In the genomic region with DNA sequence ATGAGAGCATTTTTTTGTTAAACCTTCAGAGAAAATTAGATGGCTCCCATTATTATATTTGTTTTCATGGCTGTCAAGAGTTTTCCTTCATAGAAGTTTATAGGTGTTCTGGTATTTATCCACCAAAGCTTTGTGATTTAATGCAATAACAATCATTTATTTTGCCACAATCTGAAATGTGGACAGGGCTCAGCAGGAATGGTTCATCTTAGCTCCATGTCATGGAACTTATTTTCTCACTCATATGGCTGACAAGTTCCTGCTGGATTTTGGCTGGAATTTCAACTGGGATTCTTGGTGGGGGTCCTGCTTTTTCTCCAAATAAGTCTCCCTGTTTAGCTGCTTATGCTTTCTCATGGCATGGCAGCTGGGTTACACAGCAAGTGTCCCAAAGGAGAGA, we compare ENCODE assay signal across 35 cellular contexts.
"Had no signal": no experiment of that assay in that cellular context is flagged by ENCODE, and none has a peak within 500 bp of the region (broad histone marks: within the 10 kb centered on the region; RNA-seq: fewer than 3 reads in every experiment).

No MANE protein-coding gene starts in this region.

- H3K27me3 ChIP-seq: MG63 had no signal

- DNase-seq: Karpas-422, Kasumi-1, MG63, MM.1S, MV-4-11, NCI-H1048, NCI-H1092, NCI-H1092 treated with DMSO at 0.1 percent for 48 hours, NCI-H1105, NCI-H1105 treated with DMSO at 0.1 percent for 48 hours, NCI-H1417, NCI-H1417 treated with DMSO at 0.1 percent for 48 hours, NCI-H1436, NCI-H1436 treated with DMSO at 0.1 percent for 48 hours, NCI-H146, NCI-H1694, NCI-H1694 treated with DMSO at 0.1 percent for 48 hours, NCI-H187, NCI-H187 treated with DMSO at 0.1 percent for 48 hours, NCI-H1930, NCI-H2029, NCI-H2029 treated with DMSO at 0.1 percent for 48 hours, NCI-H2081, NCI-H2081 treated with DMSO at 0.1 percent for 48 hours, NCI-H2107, NCI-H2171, NCI-H2171 treated with DMSO at 0.1 percent for 48 hours, NCI-H2227 treated with DMSO at 0.1 percent for 48 hours, NCI-H226, NCI-H345, NCI-H446, NCI-H446 treated with DMSO at 0.1 percent for 48 hours, NCI-H510A, NCI-H510A treated with DMSO at 0.1 percent for 48 hours, NCI-H524 had no signal

- H3K4me3 ChIP-seq: MG63 had no signal

- H3K36me3 ChIP-seq: MG63 had no signal

- H3K9me3 ChIP-seq: MG63 had no signal
